Comparison of ENCODE assay signal across 1 cellular context in genomic region chr17:41415833-41416335, GRCh38.
TF ChIP-seq lines count a peak whose summit lies in the region.

No MANE protein-coding gene starts in this region.

TF ChIP-seq in HepG2, 621 proteins besides CTCF, POLR2A, EP300 and RAD21 (continued from another document and continues in another):
- peak; percentile 61 for TF ChIP-seq MLX (CRISPR knock-in tag; IDR thresholded peaks at IDR 0.05)
- peak; percentile 27; the same call in 1 of the 2 replicates for TF ChIP-seq PATZ1 (CRISPR knock-in tag; IDR thresholded peaks at IDR 0.05)
- TF ChIP-seq, protein P1, sequence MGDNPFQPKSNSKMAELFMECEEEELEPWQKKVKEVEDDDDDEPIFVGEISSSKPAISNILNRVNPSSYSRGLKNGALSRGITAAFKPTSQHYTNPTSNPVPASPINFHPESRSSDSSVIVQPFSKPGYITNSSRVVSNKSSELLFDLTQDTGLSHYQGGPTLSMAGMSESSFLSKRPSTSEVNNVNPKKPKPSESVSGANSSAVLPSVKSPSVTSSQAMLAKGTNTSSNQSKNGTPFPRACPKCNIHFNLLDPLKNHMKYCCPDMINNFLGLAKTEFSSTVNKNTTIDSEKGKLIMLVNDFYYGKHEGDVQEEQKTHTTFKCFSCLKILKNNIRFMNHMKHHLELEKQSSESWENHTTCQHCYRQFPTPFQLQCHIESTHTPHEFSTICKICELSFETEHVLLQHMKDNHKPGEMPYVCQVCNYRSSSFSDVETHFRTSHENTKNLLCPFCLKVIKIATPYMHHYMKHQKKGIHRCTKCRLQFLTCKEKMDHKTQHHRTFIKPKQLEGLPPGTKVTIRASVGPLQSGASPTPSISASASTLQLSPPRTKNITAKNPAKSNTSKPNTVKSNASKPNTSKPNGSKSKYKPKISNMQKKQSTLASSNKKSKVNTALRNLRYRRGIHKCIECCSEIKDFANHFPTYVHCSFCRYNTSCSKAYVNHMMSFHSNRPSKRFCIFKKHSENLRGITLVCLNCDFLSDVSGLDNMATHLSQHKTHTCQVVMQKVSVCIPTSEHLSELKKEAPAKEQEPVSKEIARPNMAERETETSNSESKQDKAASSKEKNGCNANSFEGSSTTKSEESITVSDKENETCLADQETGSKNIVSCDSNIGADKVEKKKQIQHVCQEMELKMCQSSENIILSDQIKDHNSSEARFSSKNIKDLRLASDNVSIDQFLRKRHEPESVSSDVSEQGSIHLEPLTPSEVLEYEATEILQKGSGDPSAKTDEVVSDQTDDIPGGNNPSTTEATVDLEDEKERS (CRISPR knock-in tag; IDR thresholded peaks at IDR 0.05), result peak; percentile 81; the same call in 1 of the 2 replicates
- peak; percentile 22; the same call in 1 of the 2 replicates for TF ChIP-seq NR2C2 (CRISPR knock-in tag; IDR thresholded peaks at IDR 0.05; ENCODE audit: borderline replicate concordance)
- TF ChIP-seq SRY (CRISPR knock-in tag; IDR thresholded peaks at IDR 0.05), result no peak
- no peak; a peak in 1 of 4 replicates for TF ChIP-seq HMGXB4 (CRISPR knock-in tag; IDR thresholded peaks at IDR 0.05; ENCODE audit: borderline replicate concordance in 1 of 2, low read depth in 1 of 2)
- no peak; the same call in 1 of the 2 replicates for TF ChIP-seq ZNF441 (CRISPR knock-in tag; IDR thresholded peaks at IDR 0.05; ENCODE audit: borderline replicate concordance)
- peak; percentile 58; the same call in 1 of the 2 replicates for TF ChIP-seq REPIN1 (CRISPR knock-in tag; IDR thresholded peaks at IDR 0.05; ENCODE audit: borderline replicate concordance, low read depth)
- peak; percentile 47 to 84; a peak in 3 of 4 replicates for TF ChIP-seq NR2F1 (CRISPR knock-in tag; IDR thresholded peaks at IDR 0.05)
- no peak for TF ChIP-seq ATF7-NPFF (CRISPR knock-in tag; IDR thresholded peaks at IDR 0.05; ENCODE audit: low read depth)
- TF ChIP-seq, protein P2, sequence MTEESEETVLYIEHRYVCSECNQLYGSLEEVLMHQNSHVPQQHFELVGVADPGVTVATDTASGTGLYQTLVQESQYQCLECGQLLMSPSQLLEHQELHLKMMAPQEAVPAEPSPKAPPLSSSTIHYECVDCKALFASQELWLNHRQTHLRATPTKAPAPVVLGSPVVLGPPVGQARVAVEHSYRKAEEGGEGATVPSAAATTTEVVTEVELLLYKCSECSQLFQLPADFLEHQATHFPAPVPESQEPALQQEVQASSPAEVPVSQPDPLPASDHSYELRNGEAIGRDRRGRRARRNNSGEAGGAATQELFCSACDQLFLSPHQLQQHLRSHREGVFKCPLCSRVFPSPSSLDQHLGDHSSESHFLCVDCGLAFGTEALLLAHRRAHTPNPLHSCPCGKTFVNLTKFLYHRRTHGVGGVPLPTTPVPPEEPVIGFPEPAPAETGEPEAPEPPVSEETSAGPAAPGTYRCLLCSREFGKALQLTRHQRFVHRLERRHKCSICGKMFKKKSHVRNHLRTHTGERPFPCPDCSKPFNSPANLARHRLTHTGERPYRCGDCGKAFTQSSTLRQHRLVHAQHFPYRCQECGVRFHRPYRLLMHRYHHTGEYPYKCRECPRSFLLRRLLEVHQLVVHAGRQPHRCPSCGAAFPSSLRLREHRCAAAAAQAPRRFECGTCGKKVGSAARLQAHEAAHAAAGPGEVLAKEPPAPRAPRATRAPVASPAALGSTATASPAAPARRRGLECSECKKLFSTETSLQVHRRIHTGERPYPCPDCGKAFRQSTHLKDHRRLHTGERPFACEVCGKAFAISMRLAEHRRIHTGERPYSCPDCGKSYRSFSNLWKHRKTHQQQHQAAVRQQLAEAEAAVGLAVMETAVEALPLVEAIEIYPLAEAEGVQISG (CRISPR knock-in tag; IDR thresholded peaks at IDR 0.05), result peak; percentile 43
- no peak for TF ChIP-seq CREB3 (CRISPR knock-in tag; IDR thresholded peaks at IDR 0.05)
- TF ChIP-seq RCOR2 (CRISPR knock-in tag; IDR thresholded peaks at IDR 0.05), result peak; percentile 65; the same call in 1 of the 2 replicates
- TF ChIP-seq CREM (IDR thresholded peaks at IDR 0.05), result peak; percentile 47
- TF ChIP-seq CREM (CRISPR knock-in tag; IDR thresholded peaks at IDR 0.05), result no peak
- peak; percentile 85 for TF ChIP-seq ZNF121 (CRISPR knock-in tag; IDR thresholded peaks at IDR 0.05)
- TF ChIP-seq, protein P3, sequence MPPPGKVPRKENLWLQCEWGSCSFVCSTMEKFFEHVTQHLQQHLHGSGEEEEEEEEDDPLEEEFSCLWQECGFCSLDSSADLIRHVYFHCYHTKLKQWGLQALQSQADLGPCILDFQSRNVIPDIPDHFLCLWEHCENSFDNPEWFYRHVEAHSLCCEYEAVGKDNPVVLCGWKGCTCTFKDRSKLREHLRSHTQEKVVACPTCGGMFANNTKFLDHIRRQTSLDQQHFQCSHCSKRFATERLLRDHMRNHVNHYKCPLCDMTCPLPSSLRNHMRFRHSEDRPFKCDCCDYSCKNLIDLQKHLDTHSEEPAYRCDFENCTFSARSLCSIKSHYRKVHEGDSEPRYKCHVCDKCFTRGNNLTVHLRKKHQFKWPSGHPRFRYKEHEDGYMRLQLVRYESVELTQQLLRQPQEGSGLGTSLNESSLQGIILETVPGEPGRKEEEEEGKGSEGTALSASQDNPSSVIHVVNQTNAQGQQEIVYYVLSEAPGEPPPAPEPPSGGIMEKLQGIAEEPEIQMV (CRISPR knock-in tag; IDR thresholded peaks at IDR 0.05; ENCODE audit: low read depth), result no peak
- no peak for TF ChIP-seq ZMAT5 (CRISPR knock-in tag; IDR thresholded peaks at IDR 0.05; ENCODE audit: borderline replicate concordance, low read depth)
- TF ChIP-seq, protein P4, sequence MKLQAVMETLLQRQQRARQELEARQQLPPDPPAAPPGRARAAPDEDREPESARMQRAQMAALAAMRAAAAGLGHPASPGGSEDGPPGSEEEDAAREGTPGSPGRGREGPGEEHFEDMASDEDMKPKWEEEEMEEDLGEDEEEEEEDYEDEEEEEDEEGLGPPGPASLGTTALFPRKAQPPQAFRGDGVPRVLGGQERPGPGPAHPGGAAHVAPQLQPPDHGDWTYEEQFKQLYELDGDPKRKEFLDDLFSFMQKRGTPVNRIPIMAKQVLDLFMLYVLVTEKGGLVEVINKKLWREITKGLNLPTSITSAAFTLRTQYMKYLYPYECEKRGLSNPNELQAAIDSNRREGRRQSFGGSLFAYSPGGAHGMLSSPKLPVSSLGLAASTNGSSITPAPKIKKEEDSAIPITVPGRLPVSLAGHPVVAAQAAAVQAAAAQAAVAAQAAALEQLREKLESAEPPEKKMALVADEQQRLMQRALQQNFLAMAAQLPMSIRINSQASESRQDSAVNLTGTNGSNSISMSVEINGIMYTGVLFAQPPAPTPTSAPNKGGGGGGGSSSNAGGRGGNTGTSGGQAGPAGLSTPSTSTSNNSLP (IDR thresholded peaks at IDR 0.05; ENCODE audit: low read depth, low read length), result peak; percentile 80
- TF ChIP-seq STAG1 (CRISPR knock-in tag; IDR thresholded peaks at IDR 0.05), result peak; percentile 14; the same call in 1 of the 2 replicates
- TF ChIP-seq NCOR1 (IDR thresholded peaks at IDR 0.05; ENCODE audit: borderline replicate concordance, low read length), result peak; percentile 73; the same call in 1 of the 2 replicates
- no peak for TF ChIP-seq ZBTB43 (CRISPR knock-in tag; conservative IDR thresholded peaks at IDR 0.05)
- TF ChIP-seq, protein P5, sequence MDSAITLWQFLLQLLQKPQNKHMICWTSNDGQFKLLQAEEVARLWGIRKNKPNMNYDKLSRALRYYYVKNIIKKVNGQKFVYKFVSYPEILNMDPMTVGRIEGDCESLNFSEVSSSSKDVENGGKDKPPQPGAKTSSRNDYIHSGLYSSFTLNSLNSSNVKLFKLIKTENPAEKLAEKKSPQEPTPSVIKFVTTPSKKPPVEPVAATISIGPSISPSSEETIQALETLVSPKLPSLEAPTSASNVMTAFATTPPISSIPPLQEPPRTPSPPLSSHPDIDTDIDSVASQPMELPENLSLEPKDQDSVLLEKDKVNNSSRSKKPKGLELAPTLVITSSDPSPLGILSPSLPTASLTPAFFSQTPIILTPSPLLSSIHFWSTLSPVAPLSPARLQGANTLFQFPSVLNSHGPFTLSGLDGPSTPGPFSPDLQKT (CRISPR knock-in tag; IDR thresholded peaks at IDR 0.05; ENCODE audit: borderline replicate concordance), result no peak
- peak; percentile 93 for TF ChIP-seq SALL1 (CRISPR knock-in tag; IDR thresholded peaks at IDR 0.05)
- peak; percentile 22; the same call in 1 of the 2 replicates for TF ChIP-seq CBX5 (CRISPR knock-in tag; IDR thresholded peaks at IDR 0.05; ENCODE audit: borderline replicate concordance)
- no peak for TF ChIP-seq ZUFSP (CRISPR knock-in tag; IDR thresholded peaks at IDR 0.05; ENCODE audit: borderline replicate concordance)
- no peak; the same call in 1 of the 2 replicates for TF ChIP-seq BRCA1 (CRISPR knock-in tag; IDR thresholded peaks at IDR 0.05)
- TF ChIP-seq ZKSCAN1 (IDR thresholded peaks at IDR 0.05; ENCODE audit: low read length), result peak; percentile 99
- no peak for TF ChIP-seq THAP7 (CRISPR knock-in tag; IDR thresholded peaks at IDR 0.05)
- TF ChIP-seq ZNF546 (CRISPR knock-in tag; conservative IDR thresholded peaks at IDR 0.05), result no peak
- 0 out of 2 replicates have a peak, but pooled peaks have one; percentile 13 for TF ChIP-seq ZNF652 (CRISPR knock-in tag; IDR thresholded peaks at IDR 0.05; ENCODE audit: borderline replicate concordance, low read depth)
- no peak for TF ChIP-seq EED (CRISPR knock-in tag; IDR thresholded peaks at IDR 0.05)
- peak; percentile 55; the same call in 1 of the 2 replicates for TF ChIP-seq ZNF331 (CRISPR knock-in tag; IDR thresholded peaks at IDR 0.05)
- TF ChIP-seq SOX5 (CRISPR knock-in tag; IDR thresholded peaks at IDR 0.05; ENCODE audit: borderline replicate concordance), result peak; percentile 63
- TF ChIP-seq KLF16 (CRISPR knock-in tag; IDR thresholded peaks at IDR 0.05), result peak in 1 of 2 experiments; percentile 41; a peak in 1 of 4 replicates
